ENCODE assay signal across 1 cellular context in genomic region chr3:72802001-72802400, GRCh38.
TF ChIP-seq lines count a peak whose summit lies in the region.

No MANE protein-coding gene starts in this region.

TF ChIP-seq in WTC11, 78 proteins besides CTCF, POLR2A, EP300 and RAD21 (continued from another document):
- TF ChIP-seq ZNF281 (CRISPR knock-in tag; IDR thresholded peaks at IDR 0.05) = no peak
- no peak for TF ChIP-seq SOX15 (CRISPR knock-in tag; IDR thresholded peaks at IDR 0.05)
- TF ChIP-seq ZBTB21 (CRISPR knock-in tag; IDR thresholded peaks at IDR 0.05; ENCODE audit: borderline replicate concordance) = no peak
- TF ChIP-seq CDX4 (CRISPR knock-in tag; IDR thresholded peaks at IDR 0.05; ENCODE audit: borderline replicate concordance) = no peak
- TF ChIP-seq FOXP1 (CRISPR knock-in tag; IDR thresholded peaks at IDR 0.05; ENCODE audit: borderline replicate concordance) = no peak
- no peak for TF ChIP-seq E2F5 (CRISPR knock-in tag; IDR thresholded peaks at IDR 0.05)
- no peak for TF ChIP-seq ZSCAN18 (CRISPR knock-in tag; IDR thresholded peaks at IDR 0.05)
- no peak for TF ChIP-seq PREB (CRISPR knock-in tag; IDR thresholded peaks at IDR 0.05; ENCODE audit: borderline replicate concordance)
- TF ChIP-seq FOXP4 (CRISPR knock-in tag; IDR thresholded peaks at IDR 0.05) = no peak
- TF ChIP-seq PRDM15 (CRISPR knock-in tag; IDR thresholded peaks at IDR 0.05) = no peak
- no peak for TF ChIP-seq ESRRA (CRISPR knock-in tag; IDR thresholded peaks at IDR 0.05; ENCODE audit: borderline replicate concordance)
